21 cellular contexts compared by ENCODE assay signal in the genomic region with DNA sequence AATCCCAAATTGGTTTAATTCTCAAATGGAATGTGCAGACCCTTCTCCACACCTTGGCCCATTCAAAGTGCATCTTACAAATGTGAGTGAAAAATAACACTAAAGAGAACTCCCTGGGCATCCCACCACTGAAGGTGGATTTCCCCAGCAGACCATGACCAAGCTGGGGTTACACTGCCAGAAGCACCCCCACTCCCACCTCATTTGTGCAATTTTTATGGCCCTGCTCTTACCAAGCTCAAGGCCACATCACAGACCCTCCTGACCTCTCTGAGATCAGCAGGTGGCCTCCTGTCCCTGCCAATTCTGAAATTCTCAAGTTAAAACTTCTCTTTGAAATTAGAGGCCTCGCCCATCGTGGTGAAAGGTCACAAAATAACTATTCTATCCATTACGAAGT. TPM values are rescaled to one million over a fixed set of nuclear protein-coding genes. Genes with fewer than 3 reads are reported as not detected.
DNase-seq lines count a peak whose midpoint lies in the region; ATAC-seq, FAIRE-seq and TF ChIP-seq lines count a peak whose summit lies in the region.
"Had no signal": no experiment of that assay in that cellular context is flagged by ENCODE, and none has a peak within 500 bp of the region (broad histone marks: within the 10 kb centered on the region; RNA-seq: fewer than 3 reads in every experiment).

No MANE protein-coding gene starts in this region.

- H3K79me2 ChIP-seq in GM12878 (ENCODE audit: control insufficient read depth, insufficient read depth, low read length): no peaks in the 10 kb centered on the region

- no peaks in the 10 kb centered on the region for H3K9me3 Mint-ChIP-seq in activated T-cell treated with anti-CD3 and anti-CD28 coated beads, Interleukin-2, amount 50 U/mL, for 24 hours
- H3K9me3 Mint-ChIP-seq in activated T-cell treated with anti-CD3 and anti-CD28 coated beads, Interleukin-2, amount 50 U/mL, for 72 hours: no peaks in the 10 kb centered on the region
- H3K9me3 Mint-ChIP-seq in stimulated activated naive CD8-positive, alpha-beta T cell treated with anti-CD3 and anti-CD28 coated beads, Interleukin-15, Interleukin-2, amounts not matched to agents 100 ng/mL and 50 ng/mL, for 24 hours: no peaks in the 10 kb centered on the region

- POLR2A ChIA-PET in GM12878 (lab: Charles Lee): no interaction called here

- DNase-seq in activated T-cell treated with anti-CD3 and anti-CD28 coated beads, Interleukin-2, amount 50 U/mL, for 24 hours: no peak
- no peak for DNase-seq in activated T-cell treated with anti-CD3 and anti-CD28 coated beads, Interleukin-2, amount 50 U/mL, for 72 hours
- DNase-seq in T-helper 17 cell: no peak
- DNase-seq in GM12878 (ENCODE audit: low read depth, low spot score): no peak
- no peak for DNase-seq in SKM-1 (lab: John Stamatoyannopoulos, UW; ENCODE audit: unreplicated experiment)
- no peak for DNase-seq in AML-193 (lab: John Stamatoyannopoulos, UW)
- DNase-seq: KG1, NCI-H1105, NCI-H1694, NCI-H2081, NCI-H2171, NCI-H524 treated with DMSO at 0.1 percent for 48 hours, NCI-H82, PC-3, Right ventricle myocardium superior had no signal

- H3K27me3 ChIP-seq in GM12878 (replicated peaks in 1 of 2; ENCODE audit: control insufficient read depth in 2 of 2, insufficient read depth in 2 of 2, low read length in 1 of 2): no peaks in the 10 kb centered on the region

- 53% methylated on average over 3 of the region's 3 CpGs for WGBS in GM12878 (ENCODE audit: insufficient coverage, insufficient replicate concordance, low lambda C conversion rate, missing lambda C conversion rate)

- peaks cover 9% of the 10 kb centered on the region; the same call in 1 of the 2 replicates for H3K4me1 ChIP-seq in GM12878 (ENCODE audit: control insufficient read depth, insufficient read depth, low read length)

- no peaks in the 10 kb centered on the region for H3K27me3 Mint-ChIP-seq in activated T-cell treated with anti-CD3 and anti-CD28 coated beads, Interleukin-2, amount 50 U/mL, for 24 hours
- no peaks in the 10 kb centered on the region for H3K27me3 Mint-ChIP-seq in activated T-cell treated with anti-CD3 and anti-CD28 coated beads, Interleukin-2, amount 50 U/mL, for 72 hours (ENCODE audit: low read depth)
- no peaks in the 10 kb centered on the region for H3K27me3 Mint-ChIP-seq in T-helper 17 cell
- H3K27me3 Mint-ChIP-seq in stimulated activated naive CD8-positive, alpha-beta T cell treated with anti-CD3 and anti-CD28 coated beads, Interleukin-15, Interleukin-2, amounts not matched to agents 100 ng/mL and 50 ng/mL, for 24 hours: no peaks in the 10 kb centered on the region

- peaks cover 11% of the 10 kb centered on the region for H3K4me1 Mint-ChIP-seq in activated T-cell treated with anti-CD3 and anti-CD28 coated beads, Interleukin-2, amount 50 U/mL, for 24 hours (ENCODE audit: low read depth)
- peaks cover 9% of the 10 kb centered on the region for H3K4me1 Mint-ChIP-seq in activated T-cell treated with anti-CD3 and anti-CD28 coated beads, Interleukin-2, amount 50 U/mL, for 72 hours (ENCODE audit: low read depth)
- peaks cover 5% of the 10 kb centered on the region for H3K4me1 Mint-ChIP-seq in T-helper 17 cell
- H3K4me1 Mint-ChIP-seq in stimulated activated naive CD8-positive, alpha-beta T cell treated with anti-CD3 and anti-CD28 coated beads, Interleukin-15, Interleukin-2, amounts not matched to agents 100 ng/mL and 50 ng/mL, for 24 hours (ENCODE audit: low read depth): peaks cover 27% of the 10 kb centered on the region

- TF ChIP-seq RAD21 in GM12878 (IDR thresholded peaks at IDR 0.05; ENCODE audit: insufficient read depth, low read depth, low read length): no peak

- no peaks in the 10 kb centered on the region for H3K9me3 ChIP-seq in T-helper 17 cell (ENCODE audit: control insufficient read depth, low read length, poor library complexity, severe bottlenecking)
- no peaks in the 10 kb centered on the region for H3K9me3 ChIP-seq in GM12878 (replicated peaks; ENCODE audit: control insufficient read depth, insufficient read depth, low read length)

- SMC1A ChIA-PET in GM12878 (lab: Charles Lee; ENCODE audit: uncharacterized antibody, unreplicated experiment): interaction anchor here (0.9 to 1.0 kb wide), 2 partner anchors 34 to 227 kb away, joined by 3 read pairs; no protein-coding TSS in a partner anchor

- TF ChIP-seq EP300 in GM12878 (IDR thresholded peaks at IDR 0.05; ENCODE audit: borderline replicate concordance in 1 of 2, control insufficient read depth in 1 of 2, low read depth in 2 of 2, low read length in 2 of 2): no peak

- BruUV-seq in GM12878 (replicated peaks; lab: Mats Ljungman, UMichigan): no TSS peak

- RAD21 ChIA-PET in GM12878 (lab: Charles Lee; ENCODE audit: unreplicated experiment): no interaction called here

- H3K9ac ChIP-seq in GM12878 (ENCODE audit: control insufficient read depth, insufficient read depth, low read length): no peak overlapping the region

- no peak overlapping the region for H3K4me3 Mint-ChIP-seq in activated T-cell treated with anti-CD3 and anti-CD28 coated beads, Interleukin-2, amount 50 U/mL, for 24 hours
- H3K4me3 Mint-ChIP-seq in activated T-cell treated with anti-CD3 and anti-CD28 coated beads, Interleukin-2, amount 50 U/mL, for 72 hours: no peak overlapping the region
- no peak overlapping the region for H3K4me3 Mint-ChIP-seq in T-helper 17 cell
- H3K4me3 Mint-ChIP-seq in stimulated activated naive CD8-positive, alpha-beta T cell treated with anti-CD3 and anti-CD28 coated beads, Interleukin-15, Interleukin-2, amounts not matched to agents 100 ng/mL and 50 ng/mL, for 24 hours: no peak overlapping the region

- H2AFZ ChIP-seq in GM12878 (ENCODE audit: control insufficient read depth, low read depth, low read length): no peak overlapping the region

- H3K36me3 ChIP-seq in GM12878 (ENCODE audit: control insufficient read depth in 2 of 2, insufficient read depth in 2 of 2, low read length in 1 of 2): peaks cover 0 to under 1% of the 10 kb centered on the region in 2 experiments; a peak in 2 of 4 replicates

- no peak overlapping the region for H3K4me2 ChIP-seq in GM12878 (ENCODE audit: control insufficient read depth, insufficient read depth)

- H4K20me1 ChIP-seq in GM12878 (ENCODE audit: control insufficient read depth, insufficient read depth): no peaks in the 10 kb centered on the region

- no peak overlapping the region for H3K27ac ChIP-seq in GM12878 (ENCODE audit: control insufficient read depth, insufficient read depth)

- CTCF ChIA-PET in GM12878 (lab: Yijun Ruan, JAX): interaction anchor here (0.6 to 0.9 kb wide), 2 partner anchors 32 to 36 kb away, joined by 3 read pairs; no protein-coding TSS in a partner anchor

- H3K36me3 Mint-ChIP-seq in activated T-cell treated with anti-CD3 and anti-CD28 coated beads, Interleukin-2, amount 50 U/mL, for 24 hours (ENCODE audit: low read depth): peaks cover 28% of the 10 kb centered on the region
- H3K36me3 Mint-ChIP-seq in activated T-cell treated with anti-CD3 and anti-CD28 coated beads, Interleukin-2, amount 50 U/mL, for 72 hours (ENCODE audit: insufficient read depth in 2 of 2): peaks cover 0 to 4% of the 10 kb centered on the region in 2 donors
- no peaks in the 10 kb centered on the region for H3K36me3 Mint-ChIP-seq in T-helper 17 cell (ENCODE audit: low read depth)
- peaks cover 21% of the 10 kb centered on the region for H3K36me3 Mint-ChIP-seq in stimulated activated naive CD8-positive, alpha-beta T cell treated with anti-CD3 and anti-CD28 coated beads, Interleukin-15, Interleukin-2, amounts not matched to agents 100 ng/mL and 50 ng/mL, for 24 hours (ENCODE audit: low read depth)

- intact Hi-C loops in GM12878 (cut with micrococcal nuclease; ENCODE audit: unreplicated experiment): no loop called here

- no peak overlapping the region for H3K4me3 ChIP-seq in GM12878

- TF ChIP-seq POLR2A in GM12878 (IDR thresholded peaks at IDR 0.05; ENCODE audit: low read depth, low read length): no peak

- no peak for FAIRE-seq in GM12878 (lab: Jason Lieb, UNC)
- FAIRE-seq: G401.6, H1, HTR-8/SVneo had no signal

- in situ Hi-C loops in GM12878 (cut with MboI): no loop called here

- peak overlapping the region; percentile 61 for H3K27ac Mint-ChIP-seq in activated T-cell treated with anti-CD3 and anti-CD28 coated beads, Interleukin-2, amount 50 U/mL, for 24 hours
- H3K27ac Mint-ChIP-seq in activated T-cell treated with anti-CD3 and anti-CD28 coated beads, Interleukin-2, amount 50 U/mL, for 72 hours: no peak overlapping the region
- H3K27ac Mint-ChIP-seq in T-helper 17 cell: peak overlapping the region; percentile 66
- peak overlapping the region; percentile 80 for H3K27ac Mint-ChIP-seq in stimulated activated naive CD8-positive, alpha-beta T cell treated with anti-CD3 and anti-CD28 coated beads, Interleukin-15, Interleukin-2, amounts not matched to agents 100 ng/mL and 50 ng/mL, for 24 hours

- TF ChIP-seq CTCF in GM12878 (IDR thresholded peaks at IDR 0.05 in 2 of 3, conservative IDR thresholded peaks at IDR 0.05 in 1 of 3; ENCODE audit: control insufficient read depth in 2 of 3, extremely low read depth in 1 of 3, insufficient read depth in 1 of 3, low read depth in 3 of 3, low read length in 3 of 3): no peak

- no peak for ATAC-seq in activated T-cell treated with anti-CD3 and anti-CD28 coated beads, Interleukin-2, amount 50 U/mL, for 72 hours (replicated peaks in 1 of 2)
- ATAC-seq in T-helper 17 cell: no peak
- ATAC-seq in GM12878: no peak
- ATAC-seq in HG03135 (IDR thresholded peaks at IDR 0.05; ENCODE audit: unreplicated experiment): no peak
- ATAC-seq: HCT116, PC-3 had no signal

TF ChIP-seq in GM12878, 131 proteins besides CTCF, POLR2A, EP300 and RAD21 (continues in another document):
- no peak for TF ChIP-seq ZNF384 (IDR thresholded peaks at IDR 0.05; ENCODE audit: borderline replicate concordance, low read depth, low read length)

RNA-seq across cellular contexts. Expression of gene SIGLEC15, which starts 21.6 kb away (rescaled TPM):
- total RNA-seq in activated T-cell treated with anti-CD3 and anti-CD28 coated beads, Interleukin-2, amount 50 U/mL, for 72 hours: not detected
- total RNA-seq in T-helper 17 cell (not detected), GM12878 (2014; rRNA removed) (0.45 TPM in 1 of 2 replicates, not detected in the other), GM12878 (2014; rRNA removed; fragmentation: Illumina TruSeq; extraction: Trizol) (not detected in 2 replicates), GM12878 (2021) (0.21 TPM in 1 of 2 replicates, not detected in the other)
- total RNA-seq in GM12878 (2013; cell fraction: nucleolus; rRNA removed): 0.58 and 1.3 TPM in 2 replicates
- not detected for polyA plus RNA-seq in GM12878 (2011; ENCODE audit: low read depth)
- polyA plus RNA-seq in GM12878 (2011; rRNA removed) (not detected in 2 replicates), GM12878 (2014; fragmentation: Illumina TruSeq; extraction: Trizol) (not detected in 2 replicates), GM12878 (2014; fragmentation: Nextera tagmentation; extraction: Ambion mirVana) (not detected), GM12878 (2014; rRNA removed) (0.03 TPM in 1 of 2 replicates, not detected in the other), GM12878 (2016; fragmentation: Nextera tagmentation; extraction: Ambion mirVana) (under 1 TPM in 1 of 2 experiments, not detected in 1; 0.09 TPM)
- polyA plus RNA-seq in GM12878 (2011; cell fraction: cytosol; rRNA removed): not detected in 2 replicates
- not detected in 2 replicates for polyA plus RNA-seq in GM12878 (2011; cell fraction: nucleus; rRNA removed)
- 0.51 TPM in 1 of 2 replicates, not detected in the other for polyA plus RNA-seq in GM12878 (2012)
- not detected in 2 replicates for polyA minus RNA-seq in GM12878 (2011; rRNA and poly(A)+ RNA removed)
- polyA minus RNA-seq in GM12878 (2011; cell fraction: cytosol; rRNA and poly(A)+ RNA removed): not detected in 2 replicates
- polyA minus RNA-seq in GM12878 (2011; cell fraction: nucleus; rRNA and poly(A)+ RNA removed): not detected in 2 replicates
- total RNA-seq: Right ventricle myocardium superior had no signal
